31 cellular contexts compared by ENCODE assay signal in the genomic region with DNA sequence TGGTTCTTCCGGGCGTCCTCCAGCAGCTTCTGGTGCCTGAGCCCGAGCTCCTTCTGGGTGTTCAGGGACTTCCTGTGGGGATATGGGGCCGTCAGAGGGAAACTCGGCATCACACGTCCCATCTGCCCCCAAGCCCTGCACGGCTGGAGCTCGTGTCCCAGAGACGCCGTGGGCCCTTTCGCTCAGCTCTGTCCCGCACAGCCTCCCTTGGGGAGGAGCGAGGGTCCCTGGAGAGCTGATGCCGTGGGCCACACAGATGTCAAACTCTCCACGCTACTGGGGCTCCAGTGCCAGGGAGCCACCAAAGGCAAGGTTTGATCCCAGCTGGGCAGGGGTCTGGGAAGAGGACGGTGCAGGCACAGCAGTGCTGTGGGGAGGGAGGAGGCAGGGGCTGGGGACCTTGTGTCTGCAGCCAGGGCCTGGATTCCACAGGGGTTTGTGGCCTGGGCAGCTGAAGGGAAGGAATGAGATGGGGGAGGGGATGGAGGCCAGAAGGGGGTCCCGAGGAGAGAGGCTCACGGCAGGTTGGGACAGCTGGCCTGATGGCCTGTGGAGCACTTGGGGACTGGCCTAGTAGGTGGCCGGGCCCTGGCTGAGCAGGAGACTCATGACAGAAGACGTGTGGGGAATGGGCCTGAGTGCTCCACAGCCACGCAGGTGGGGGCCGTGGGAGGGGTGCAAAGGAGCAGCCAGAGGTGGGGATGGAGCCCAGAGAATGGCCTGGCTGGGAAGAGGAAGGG. TPM values are rescaled to one million over a fixed set of nuclear protein-coding genes. Genes with fewer than 3 reads are reported as not detected.
"Had no signal": no experiment of that assay in that cellular context is flagged by ENCODE, and none has a peak within 500 bp of the region (broad histone marks: within the 10 kb centered on the region; RNA-seq: fewer than 3 reads in every experiment).

No MANE protein-coding gene starts in this region.

- H3K27ac ChIP-seq: esophagus squamous epithelium, heart right ventricle, ovary, psoas muscle, right lobe of liver, thoracic aorta, tibial nerve, upper lobe of left lung had no signal

- H3K36me3 ChIP-seq: esophagus squamous epithelium, heart right ventricle, ovary, right lobe of liver, thoracic aorta, tibial nerve, upper lobe of left lung had no signal

- H3K4me1 ChIP-seq: heart right ventricle, psoas muscle, right lobe of liver, tibial nerve, upper lobe of left lung had no signal

- H3K4me1 Mint-ChIP-seq: immature natural killer cell; mesothelial cell of epicardium; naive B cell; stimulated activated effector memory CD8-positive, alpha-beta T cell treated with anti-CD3 and anti-CD28 coated beads, Interleukin-12 subunit alpha, Interleukin-12 subunit beta, amount 100 ng/mL, for 72 hours had no signal

- H3K9me3 Mint-ChIP-seq: effector memory CD8-positive, alpha-beta T cell; immature natural killer cell; mesothelial cell of epicardium; natural killer cell treated with Interleukin-12 subunit alpha and Interleukin-12 subunit beta and Interleukin-15 and Interleukin-18, amount 100 ng/mL, for 72 hours; neural crest cell; stimulated activated effector memory CD8-positive, alpha-beta T cell treated with anti-CD3 and anti-CD28 coated beads, Interleukin-12 subunit alpha, Interleukin-12 subunit beta, amount 100 ng/mL, for 72 hours had no signal

- H3K27me3 ChIP-seq: ovary, right lobe of liver, upper lobe of left lung had no signal

- H3K36me3 Mint-ChIP-seq: immature natural killer cell; mesothelial cell of epicardium; naive B cell; natural killer cell treated with Interleukin-12 subunit alpha and Interleukin-12 subunit beta and Interleukin-15 and Interleukin-18, amount 100 ng/mL, for 72 hours; stimulated activated effector memory CD8-positive, alpha-beta T cell treated with anti-CD3 and anti-CD28 coated beads, Interleukin-12 subunit alpha, Interleukin-12 subunit beta, amount 100 ng/mL, for 72 hours had no signal

- DNase-seq: cerebellar nuclear complex; cortex of kidney; effector memory CD8-positive, alpha-beta T cell; erythroblast; esophagus squamous epithelium; foreskin melanocyte; glutamatergic neuron; heart right ventricle; hypothalamus; immature natural killer cell; mesenchymal stem cell; mucosa of descending colon; naive B cell; nucleus accumbens; ovary; right lobe of liver; stimulated activated CD4-positive, alpha-beta T cell treated with anti-CD3 and anti-CD28 coated beads, Interleukin-2, amount 100 ng/mL, for 24 hours; stimulated activated CD4-positive, alpha-beta T cell treated with anti-CD3 and anti-CD28 coated beads, Interleukin-4, amount 100 ng/mL, for 24 hours; stimulated activated naive CD4-positive, alpha-beta T cell treated with Interleukin-2 at 50 U/mL for 16 hours had no signal

- ATAC-seq: effector memory CD8-positive, alpha-beta T cell; heart right ventricle; left lobe of liver; mucosa of descending colon; natural killer cell treated with Interleukin-12 subunit alpha and Interleukin-12 subunit beta and Interleukin-15 and Interleukin-18, amount 100 ng/mL, for 72 hours; psoas muscle; right lobe of liver; stimulated activated effector memory CD8-positive, alpha-beta T cell treated with anti-CD3 and anti-CD28 coated beads, Interleukin-12 subunit alpha, Interleukin-12 subunit beta, amount 100 ng/mL, for 72 hours had no signal

- H3K4me3 ChIP-seq: esophagus squamous epithelium, heart right ventricle, mucosa of descending colon, ovary, psoas muscle, right lobe of liver, thoracic aorta, tibial nerve, upper lobe of left lung had no signal

- H3K4me3 Mint-ChIP-seq: effector memory CD8-positive, alpha-beta T cell; immature natural killer cell; mesothelial cell of epicardium; naive B cell; natural killer cell treated with Interleukin-12 subunit alpha and Interleukin-12 subunit beta and Interleukin-15 and Interleukin-18, amount 100 ng/mL, for 72 hours; neural crest cell; stimulated activated effector memory CD8-positive, alpha-beta T cell treated with anti-CD3 and anti-CD28 coated beads, Interleukin-12 subunit alpha, Interleukin-12 subunit beta, amount 100 ng/mL, for 72 hours had no signal

- H3K27ac Mint-ChIP-seq: effector memory CD8-positive, alpha-beta T cell; immature natural killer cell; mesothelial cell of epicardium; naive B cell; natural killer cell treated with Interleukin-12 subunit alpha and Interleukin-12 subunit beta and Interleukin-15 and Interleukin-18, amount 100 ng/mL, for 72 hours; stimulated activated effector memory CD8-positive, alpha-beta T cell treated with anti-CD3 and anti-CD28 coated beads, Interleukin-12 subunit alpha, Interleukin-12 subunit beta, amount 100 ng/mL, for 72 hours had no signal

- H3K9me3 ChIP-seq: heart right ventricle, mucosa of descending colon, psoas muscle, right lobe of liver, thoracic aorta, tibial nerve, upper lobe of left lung had no signal

RNA-seq across cellular contexts. Expression of a gene that starts 30.4 kb away (rescaled TPM):
- total RNA-seq: dermis microvascular lymphatic vessel endothelial cell; esophagus squamous epithelium; heart right ventricle; lung microvascular endothelial cell; natural killer cell treated with Interleukin-12 subunit alpha and Interleukin-12 subunit beta and Interleukin-15 and Interleukin-18, amount 100 ng/mL, for 72 hours; psoas muscle; renal cortical epithelial cell; thoracic aorta; tibial nerve had no signal

RNA-seq across cellular contexts. Expression of a gene that starts 46.0 kb away (rescaled TPM):
- total RNA-seq: left lobe of liver; mucosa of descending colon; natural killer cell treated with Interleukin-12 subunit alpha and Interleukin-12 subunit beta and Interleukin-15 and Interleukin-18, amount 100 ng/mL, for 72 hours; renal cortical epithelial cell; thoracic aorta had no signal

RNA-seq across cellular contexts. Expression of a gene that starts 54.1 kb away (rescaled TPM):
- total RNA-seq: thoracic aorta had no signal

RNA-seq across cellular contexts. Expression of a gene that starts 58.1 kb away (rescaled TPM):
- total RNA-seq: lung microvascular endothelial cell, thoracic aorta had no signal
